In genomic region chr1:10867914-10868598, GRCh38 we compare ENCODE assay signal across 10 cellular contexts.
DNase-seq lines count a peak whose midpoint lies in the region; TF ChIP-seq lines count a peak whose summit lies in the region.
"Had no signal": no experiment of that assay in that cellular context is flagged by ENCODE, and none has a peak within 500 bp of the region (broad histone marks: within the 10 kb centered on the region; RNA-seq: fewer than 3 reads in every experiment).

No MANE protein-coding gene starts in this region.

- H3K4me1 Mint-ChIP-seq in activated naive CD4-positive, alpha-beta T cell treated with anti-CD3 and anti-CD28 coated beads, Interleukin-2, amount 50 U/mL, for 24 hours, result peaks cover 17% of the 10 kb centered on the region
- H3K4me1 Mint-ChIP-seq in activated naive CD4-positive, alpha-beta T cell treated with anti-CD3 and anti-CD28 coated beads for 36 hours (ENCODE audit: low read depth), result peaks cover 12% of the 10 kb centered on the region
- peaks cover 38% of the 10 kb centered on the region for H3K4me1 Mint-ChIP-seq in type B pancreatic cell (ENCODE audit: unreplicated experiment)

- no peaks in the 10 kb centered on the region for H3K9me3 ChIP-seq in GM23248 (ENCODE audit: low read depth)

- H3K9me3 Mint-ChIP-seq in activated naive CD4-positive, alpha-beta T cell treated with anti-CD3 and anti-CD28 coated beads, Interleukin-2, amount 50 U/mL, for 24 hours, result no peaks in the 10 kb centered on the region
- no peaks in the 10 kb centered on the region for H3K9me3 Mint-ChIP-seq in activated naive CD4-positive, alpha-beta T cell treated with anti-CD3 and anti-CD28 coated beads for 36 hours
- H3K9me3 Mint-ChIP-seq in type B pancreatic cell, result no peaks in the 10 kb centered on the region

- CTCF ChIA-PET in activated naive CD4-positive, alpha-beta T cell treated with anti-CD3 and anti-CD28 coated beads for 36 hours (lab: Charles Lee), result interaction anchor here (0.6 to 1.5 kb wide), 3 partner anchors 74 to 352 kb away, joined by 3 read pairs; no protein-coding TSS in a partner anchor

- H3K27ac ChIP-seq in GM23248, result no peak overlapping the region

- 66 to 67% methylated on average over 17 of the region's 17 CpGs for WGBS in GM23248 (ENCODE audit: low coverage in 1 of 2, low lambda C conversion rate in 2 of 2, missing lambda C conversion rate in 2 of 2), 2 experiments

- no peaks in the 10 kb centered on the region for H4K20me1 ChIP-seq in GM23248 (ENCODE audit: insufficient read depth)

- H3K4me3 Mint-ChIP-seq in activated naive CD4-positive, alpha-beta T cell treated with anti-CD3 and anti-CD28 coated beads, Interleukin-2, amount 50 U/mL, for 24 hours, result peak overlapping the region; percentile 71
- H3K4me3 Mint-ChIP-seq in activated naive CD4-positive, alpha-beta T cell treated with anti-CD3 and anti-CD28 coated beads for 36 hours, result no peak overlapping the region
- peak overlapping the region; percentile 78 for H3K4me3 Mint-ChIP-seq in type B pancreatic cell

- no peaks in the 10 kb centered on the region for H3K36me3 Mint-ChIP-seq in activated naive CD4-positive, alpha-beta T cell treated with anti-CD3 and anti-CD28 coated beads, Interleukin-2, amount 50 U/mL, for 24 hours
- no peaks in the 10 kb centered on the region for H3K36me3 Mint-ChIP-seq in activated naive CD4-positive, alpha-beta T cell treated with anti-CD3 and anti-CD28 coated beads for 36 hours (ENCODE audit: low read depth)
- no peaks in the 10 kb centered on the region for H3K36me3 Mint-ChIP-seq in type B pancreatic cell

- H3K27ac Mint-ChIP-seq in activated naive CD4-positive, alpha-beta T cell treated with anti-CD3 and anti-CD28 coated beads, Interleukin-2, amount 50 U/mL, for 24 hours, result no peak overlapping the region
- no peak overlapping the region for H3K27ac Mint-ChIP-seq in activated naive CD4-positive, alpha-beta T cell treated with anti-CD3 and anti-CD28 coated beads for 36 hours
- H3K27ac Mint-ChIP-seq in type B pancreatic cell, result no peak overlapping the region

- no peak overlapping the region for H2AFZ ChIP-seq in GM23248

- no peaks in the 10 kb centered on the region for H3K4me1 ChIP-seq in GM23248 (ENCODE audit: insufficient read depth)

- peaks cover 26% of the 10 kb centered on the region for H3K27me3 ChIP-seq in GM23248 (replicated peaks; ENCODE audit: insufficient read depth)

- H3K4me3 ChIP-seq in GM23248, result no peak overlapping the region

- H3K79me2 ChIP-seq in GM23248 (ENCODE audit: insufficient read depth), result no peaks in the 10 kb centered on the region

- peaks cover 37% of the 10 kb centered on the region for H3K27me3 Mint-ChIP-seq in activated naive CD4-positive, alpha-beta T cell treated with anti-CD3 and anti-CD28 coated beads, Interleukin-2, amount 50 U/mL, for 24 hours
- peaks cover 60% of the 10 kb centered on the region for H3K27me3 Mint-ChIP-seq in activated naive CD4-positive, alpha-beta T cell treated with anti-CD3 and anti-CD28 coated beads for 36 hours (ENCODE audit: low read depth)
- H3K27me3 Mint-ChIP-seq in type B pancreatic cell, result peaks cover 51% of the 10 kb centered on the region

- no peak overlapping the region for H3K9ac ChIP-seq in GM23248

- no peak overlapping the region for H3K4me2 ChIP-seq in GM23248 (ENCODE audit: unreplicated experiment)

- no peaks in the 10 kb centered on the region for H3K9me2 ChIP-seq in GM23248 (ENCODE audit: insufficient read depth)

- no peak for DNase-seq in activated naive CD4-positive, alpha-beta T cell treated with anti-CD3 and anti-CD28 coated beads for 36 hours
- DNase-seq in NCI-H2171 (lab: John Stamatoyannopoulos, UW), result peak; percentile 96
- DNase-seq in cerebellar cortex (ENCODE audit: low spot score), result peak; percentile 19
- no peak for DNase-seq in type B pancreatic cell (ENCODE audit: extremely low spot score, unreplicated experiment)
- no peak for DNase-seq in COLO829 (ENCODE audit: low spot score)
- DNase-seq in GM13977 (ENCODE audit: low spot score), result no peak
- no peak for DNase-seq in GM23248
- DNase-seq: cortex of kidney, T-helper 9 cell had no signal

- intact Hi-C loops in activated naive CD4-positive, alpha-beta T cell treated with anti-CD3 and anti-CD28 coated beads for 36 hours (cut with micrococcal nuclease), result loop anchor here (1.0 to 2.0 kb wide), 6 partner anchors 73 to 437 kb away; partner anchors contain the start of gene CENPS

- TF ChIP-seq CTCF in type B pancreatic cell (conservative IDR thresholded peaks at IDR 0.05) (no peak), GM13977 (IDR thresholded peaks at IDR 0.05; ENCODE audit: extremely low read depth, insufficient read depth, missing control alignments) (no peak)

- no peaks in the 10 kb centered on the region for H3F3A ChIP-seq in GM23248 (ENCODE audit: insufficient read depth)

- in situ Hi-C loops in GM13977 (cut with MboI; ENCODE audit: low pct_unique_long_range_greater_than_20kb, low sequenced_read_pairs, unreplicated experiment), result no loop called here
- in situ Hi-C loops in GM23248 (cut with MboI), result loop anchor here (5.0 kb wide), 1 partner anchor 371 kb away; no protein-coding TSS in a partner anchor

- no peaks in the 10 kb centered on the region for H3K36me3 ChIP-seq in GM23248 (ENCODE audit: low read depth)

Comparison
In these comparisons a context has a peak if more than half of its experiments do, and no peak if none do; other contexts are left out.
1. DNase-seq: peak in NCI-H2171 (single experiment) and cerebellar cortex (single experiment); none in activated naive CD4-positive, alpha-beta T cell treated with anti-CD3 and anti-CD28 coated beads for 36 hours (single experiment), type B pancreatic cell (single experiment), COLO829 (single experiment), GM13977 (single experiment) and GM23248 (single experiment).